In the genomic region with DNA sequence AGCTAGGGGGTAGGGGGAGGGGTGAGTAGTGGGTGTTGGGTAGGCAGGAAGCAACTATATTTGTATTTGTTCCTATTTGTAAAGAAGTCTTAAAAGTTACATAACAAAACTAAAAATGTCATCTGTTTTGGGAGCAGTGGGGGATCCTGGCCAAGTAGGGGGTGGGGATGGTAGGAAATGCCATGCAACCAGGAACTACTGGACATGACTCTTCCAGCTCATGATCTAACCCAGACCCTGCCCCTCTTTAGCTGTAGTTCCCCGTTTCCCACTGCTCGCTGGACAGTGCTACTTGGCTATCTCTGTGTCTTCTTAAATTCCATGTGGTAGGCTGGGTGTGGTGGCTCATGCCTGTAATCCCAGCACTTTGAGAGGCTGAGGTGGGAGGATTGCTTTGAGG, we compare ENCODE assay signal across 1 cellular context.
TF ChIP-seq lines count a peak whose summit lies in the region.

No MANE protein-coding gene starts in this region.

TF ChIP-seq in HCT116, 20 proteins besides CTCF, POLR2A, EP300 and RAD21 (continued from another document):
- no peak for TF ChIP-seq TCF7L2 (IDR thresholded peaks at IDR 0.05; ENCODE audit: borderline replicate concordance, extremely low read depth, insufficient read depth, insufficient read length)
- no peak for TF ChIP-seq YY1 (IDR thresholded peaks at IDR 0.05; ENCODE audit: extremely low read depth, insufficient replicate concordance, low read depth, low read length)
- no peak for TF ChIP-seq ELF1 (IDR thresholded peaks at IDR 0.05; ENCODE audit: borderline replicate concordance, low read depth)
- no peak for TF ChIP-seq CEBPB (IDR thresholded peaks at IDR 0.05; ENCODE audit: low read depth)
- TF ChIP-seq SRF (IDR thresholded peaks at IDR 0.05; ENCODE audit: low read depth): no peak
